ENCODE assay signal across 1 cellular context in genomic region chr7:39667354-39667923, GRCh38.
TF ChIP-seq lines count a peak whose summit lies in the region.

No MANE protein-coding gene starts in this region.

TF ChIP-seq in HEK293T, 16 proteins besides CTCF, POLR2A, EP300 and RAD21 (continued from another document):
- 0 out of 2 replicates have a peak, but pooled peaks have one; percentile 15 for TF ChIP-seq PKNOX1 (IDR thresholded peaks at IDR 0.05)
